Comparison of ENCODE assay signal across 1 cellular context in genomic region chr2:239343946-239344856, GRCh38.
TF ChIP-seq lines count a peak whose summit lies in the region.

No MANE protein-coding gene starts in this region.

TF ChIP-seq in GM23338, 12 proteins besides CTCF, POLR2A, EP300 and RAD21 (continued from another document):
- no peak for TF ChIP-seq ZNF462 (CRISPR knock-in tag; IDR thresholded peaks at IDR 0.05)
- TF ChIP-seq STAT1 (IDR thresholded peaks at IDR 0.05; ENCODE audit: unreplicated experiment), result no peak
- TF ChIP-seq NANOG (IDR thresholded peaks at IDR 0.05; ENCODE audit: borderline replicate concordance), result no peak
- no peak for TF ChIP-seq POLR2AphosphoS5 (IDR thresholded peaks at IDR 0.05; ENCODE audit: low read depth)
